9 cellular contexts compared by ENCODE assay signal in the genomic region with DNA sequence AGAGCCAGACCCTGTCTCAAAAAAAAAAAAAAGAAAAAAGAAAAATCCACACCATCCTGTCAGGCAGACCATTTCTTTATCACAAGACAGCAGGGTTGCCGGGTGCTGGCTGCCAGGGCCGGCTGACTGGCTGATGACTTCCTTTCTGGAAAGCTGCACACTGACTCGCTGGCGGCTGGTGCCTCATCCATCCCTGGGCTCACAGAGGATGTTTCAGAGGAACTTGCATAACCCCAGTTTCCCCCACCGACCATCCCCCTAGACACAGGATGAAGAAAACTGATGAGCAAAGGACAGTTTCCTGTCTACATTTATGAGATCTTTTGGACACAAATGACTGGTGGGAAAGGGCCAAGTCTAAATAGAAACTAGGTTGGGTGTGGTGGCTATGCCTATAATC. TPM values are rescaled to one million over a fixed set of nuclear protein-coding genes. Genes with fewer than 3 reads are reported as not detected.
DNase-seq lines count a peak whose midpoint lies in the region; ATAC-seq and TF ChIP-seq lines count a peak whose summit lies in the region.
"Had no signal": no experiment of that assay in that cellular context is flagged by ENCODE, and none has a peak within 500 bp of the region (broad histone marks: within the 10 kb centered on the region; RNA-seq: fewer than 3 reads in every experiment).

No MANE protein-coding gene starts in this region.

- ATAC-seq in HG03460 (IDR thresholded peaks at IDR 0.05; ENCODE audit: unreplicated experiment) (no peak), GM19395 (IDR thresholded peaks at IDR 0.05; ENCODE audit: unreplicated experiment) (no peak)

- H3K4me1 ChIP-seq in sigmoid colon, result no peaks in the 10 kb centered on the region

- intact Hi-C loops in sigmoid colon (cut with DNase I), result no loop called here

- H3K36me3 ChIP-seq in sigmoid colon, result no peaks in the 10 kb centered on the region

- H3K9me3 ChIP-seq in sigmoid colon, result no peaks in the 10 kb centered on the region

- TF ChIP-seq CTCF in sigmoid colon (IDR thresholded peaks at IDR 0.05), result no peak

- DNase-seq in HCEC 1CT (peak; percentile 57), SKM-1 treated with dmso at 0.1 percent for 144 hours (lab: John Stamatoyannopoulos, UW; ENCODE audit: unreplicated experiment) (peak; percentile 88), foreskin melanocyte (peak; percentile 56), sigmoid colon (peak; percentile 78), activated gamma-delta T cell treated with Interleukin-2 at 50 U/mL for 16 hours (no peak), dedifferentiated amniotic fluid mesenchymal stem cell (ENCODE audit: extremely low spot score) (no peak)

- TF ChIP-seq POLR2A in sigmoid colon (IDR thresholded peaks at IDR 0.05), result no peak

- WGBS in sigmoid colon, 2 donors, result 44 to 91% methylated on average over 5 of the region's 5 CpGs

- H3K27me3 ChIP-seq in sigmoid colon, result no peaks in the 10 kb centered on the region

- TF ChIP-seq EP300 in sigmoid colon (IDR thresholded peaks at IDR 0.05), result no peak

- no peak overlapping the region for H3K27ac ChIP-seq in sigmoid colon
- H3K27ac ChIP-seq: SK-N-MC had no signal

- no peak overlapping the region for H3K4me3 ChIP-seq in sigmoid colon
- H3K4me3 ChIP-seq: SK-N-MC had no signal

RNA-seq across cellular contexts. Expression of a gene that starts 14.1 kb away (rescaled TPM):
- under 1 TPM; 0.54 to 0.71 (median 0.61) TPM for total RNA-seq in sigmoid colon
- 1 to 10 TPM; 1.2 to 7.3 (median 6.0) TPM for polyA plus RNA-seq in sigmoid colon

RNA-seq across cellular contexts. Expression of a gene that starts 36.0 kb away (rescaled TPM):
- total RNA-seq in sigmoid colon, result 1 to 10 TPM; 5.6 to 7.8 (median 7.2) TPM
- polyA plus RNA-seq in sigmoid colon, result 10 to 100 TPM; 10.8 to 16.8 (median 12.7) TPM

Comparison
In these comparisons a context has a peak if more than half of its experiments do, and no peak if none do; other contexts are left out.
1. DNase-seq: peak in HCEC 1CT (single experiment), SKM-1 treated with dmso at 0.1 percent for 144 hours (single experiment), foreskin melanocyte (single experiment) and sigmoid colon (single experiment); none in activated gamma-delta T cell treated with Interleukin-2 at 50 U/mL for 16 hours (single experiment) and dedifferentiated amniotic fluid mesenchymal stem cell (single experiment).